In the genomic region with DNA sequence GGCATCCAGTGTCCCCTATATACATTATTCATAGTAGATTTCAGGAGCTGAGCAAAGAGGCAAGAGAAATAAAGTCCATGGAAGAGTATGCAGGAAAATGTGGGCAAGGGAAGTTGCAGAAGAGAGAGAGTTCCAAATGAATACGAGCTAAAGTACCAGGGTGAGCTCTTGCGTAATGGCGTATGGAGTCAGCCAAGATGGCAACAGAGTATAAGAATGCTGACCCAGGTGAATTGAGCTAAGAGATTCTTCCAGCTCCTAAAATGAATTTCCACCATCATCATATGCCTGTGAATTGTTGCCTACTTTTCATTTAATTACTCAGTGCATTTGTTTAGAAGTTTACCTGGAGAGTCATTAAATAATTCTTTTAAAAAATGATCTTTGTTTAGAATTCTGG, we compare ENCODE assay signal across 32 cellular contexts.
"Had no signal": no experiment of that assay in that cellular context is flagged by ENCODE, and none has a peak within 500 bp of the region (broad histone marks: within the 10 kb centered on the region; RNA-seq: fewer than 3 reads in every experiment).

No MANE protein-coding gene starts in this region.

- ATAC-seq: activated T-cell treated with anti-CD3 and anti-CD28 coated beads, Interleukin-2, amount 50 U/mL, for 72 hours; effector memory CD8-positive, alpha-beta T cell; gastroesophageal sphincter; heart right ventricle; WTC11 had no signal

- H3K4me1 ChIP-seq: esophagus squamous epithelium, gastroesophageal sphincter, heart right ventricle had no signal

- H3K36me3 ChIP-seq: brain microvascular endothelial cell, esophagus squamous epithelium, gastroesophageal sphincter, heart right ventricle had no signal

- H3K27me3 ChIP-seq: brain microvascular endothelial cell, esophagus squamous epithelium, gastroesophageal sphincter, heart right ventricle had no signal

- H3K9me3 ChIP-seq: esophagus squamous epithelium, gastroesophageal sphincter had no signal

- DNase-seq: activated CD4-positive, alpha-beta memory T cell treated with anti-CD3 and anti-CD28 coated beads, Interleukin-2, amount 10 ng/mL, durations not matched to agents 7 days and 5 days; activated CD4-positive, alpha-beta T cell treated with anti-CD3 and anti-CD28 coated beads for 1 hour; activated CD4-positive, alpha-beta T cell treated with anti-CD3 and anti-CD28 coated beads for 4 hours; activated CD4-positive, alpha-beta T cell treated with anti-CD3 and anti-CD28 coated beads, Interleukin-2, amount 10 ng/mL, durations not matched to agents 7 days and 5 days; activated CD4-positive, alpha-beta T cell treated with anti-CD3 and anti-CD28 coated beads, Interleukin-2, amount 50 U/mL, for 4 hours; activated CD8-positive, alpha-beta memory T cell treated with anti-CD3 and anti-CD28 coated beads, Interleukin-2, amount 50 U/mL, for 48 hours; activated effector memory CD4-positive, alpha-beta T cell treated with Interleukin-2 at 50 U/mL for 16 hours; activated gamma-delta T cell treated with Interleukin-2 at 50 U/mL for 16 hours; activated naive CD4-positive, alpha-beta T cell treated with anti-CD3 and anti-CD28 coated beads, Interleukin-2, amount 50 U/mL, for 16 hours; activated naive CD4-positive, alpha-beta T cell treated with Interleukin-2 at 50 U/mL for 16 hours; activated T-cell treated with anti-CD3 and anti-CD28 coated beads for 4 hours; activated T-cell treated with anti-CD3 and anti-CD28 coated beads, Interleukin-2, amount 50 U/mL, for 24 hours; activated T-cell treated with anti-CD3 and anti-CD28 coated beads, Interleukin-2, amount 50 U/mL, for 72 hours; amniotic stem cell; anterior cingulate cortex; brain microvascular endothelial cell; caudate nucleus; cortex of kidney; dermis blood vessel endothelial cell; effector CD4-positive, alpha-beta T cell; effector memory CD8-positive, alpha-beta T cell; esophagus squamous epithelium; foreskin melanocyte; heart right ventricle; T-helper 2 cell had no signal

- H3K27ac ChIP-seq: brain microvascular endothelial cell, epithelial cell of prostate, esophagus squamous epithelium, gastroesophageal sphincter, heart right ventricle, VCaP had no signal

- H3K4me3 ChIP-seq: esophagus squamous epithelium, gastroesophageal sphincter, heart right ventricle had no signal

- FAIRE-seq: astrocyte, colon, TTC549 had no signal
